ENCODE assay signal across 19 cellular contexts in genomic region chr7:105512415-105512814, GRCh38. TPM values are rescaled to one million over a fixed set of nuclear protein-coding genes. Genes with fewer than 3 reads are reported as not detected.
DNase-seq lines count a peak whose midpoint lies in the region; ATAC-seq, FAIRE-seq and TF ChIP-seq lines count a peak whose summit lies in the region.
"Had no signal": no experiment of that assay in that cellular context is flagged by ENCODE, and none has a peak within 500 bp of the region (broad histone marks: within the 10 kb centered on the region; RNA-seq: fewer than 3 reads in every experiment).

No MANE protein-coding gene starts in this region.

- POLR2A ChIA-PET in activated naive CD8-positive, alpha-beta T cell treated with anti-CD3 and anti-CD28 coated beads, Interleukin-2, amount 10 ng/mL, durations not matched to agents 7 days and 5 days (lab: Charles Lee): no interaction called here

- no peaks in the 10 kb centered on the region for H3K9me3 Mint-ChIP-seq in activated naive CD4-positive, alpha-beta T cell treated with anti-CD3 and anti-CD28 coated beads, Interleukin-2, amount 50 U/mL, for 24 hours
- no peaks in the 10 kb centered on the region for H3K9me3 Mint-ChIP-seq in activated naive CD8-positive, alpha-beta T cell treated with anti-CD3 and anti-CD28 coated beads, Interleukin-2, amount 10 ng/mL, durations not matched to agents 7 days and 5 days
- H3K9me3 Mint-ChIP-seq: immature natural killer cell had no signal

- H3K27me3 ChIP-seq in small intestine (ENCODE audit: control insufficient read depth in 2 of 2, insufficient read depth in 2 of 2, low read length in 2 of 2) (no peaks in the 10 kb centered on the region), stomach (no peaks in the 10 kb centered on the region), HAP-1 (ENCODE audit: low read depth) (no peaks in the 10 kb centered on the region)
- H3K27me3 ChIP-seq: heart right ventricle, sigmoid colon had no signal

- no peak overlapping the region for H3K4me3 ChIP-seq in small intestine (ENCODE audit: low read depth in 1 of 2, low read length in 2 of 2)
- no peak overlapping the region for H3K4me3 ChIP-seq in stomach
- no peak overlapping the region for H3K4me3 ChIP-seq in HAP-1
- H3K4me3 ChIP-seq: heart right ventricle, sigmoid colon had no signal

- H3K4me1 ChIP-seq in small intestine (ENCODE audit: control insufficient read depth in 2 of 2, insufficient read depth in 1 of 2, low read depth in 1 of 2, low read length in 1 of 2): peaks cover 2% of the 10 kb centered on the region in 2 donors
- H3K4me1 ChIP-seq in stomach: no peaks in the 10 kb centered on the region
- no peaks in the 10 kb centered on the region for H3K4me1 ChIP-seq in HAP-1
- H3K4me1 ChIP-seq: sigmoid colon had no signal

- H3K9me3 ChIP-seq in KOPT-K1 (ENCODE audit: insufficient read depth, low read length, poor library complexity, severe bottlenecking): no peaks in the 10 kb centered on the region
- H3K9me3 ChIP-seq in small intestine (ENCODE audit: control insufficient read depth, low read depth): no peaks in the 10 kb centered on the region
- no peaks in the 10 kb centered on the region for H3K9me3 ChIP-seq in stomach
- H3K9me3 ChIP-seq in HAP-1: no peaks in the 10 kb centered on the region
- H3K9me3 ChIP-seq: heart right ventricle, sigmoid colon had no signal

- in situ Hi-C loops in HAP-1 (cut with MboI; ENCODE audit: low sequenced_read_pairs): no loop called here

- 74 to 81% (median 76%) methylated on average over 4 of the region's 4 CpGs for whole genome bisulfite sequencing in small intestine, 3 donors
- 59 to 79% (median 72%) methylated on average over 4 of the region's 4 CpGs for WGBS in stomach, 5 donors

- intact Hi-C loops in stomach (cut with DNase I; ENCODE audit: low total_unique reads): no loop called here

- H3K4me3 Mint-ChIP-seq in activated naive CD4-positive, alpha-beta T cell treated with anti-CD3 and anti-CD28 coated beads, Interleukin-2, amount 50 U/mL, for 24 hours: peak overlapping the region; percentile 31
- no peak overlapping the region for H3K4me3 Mint-ChIP-seq in activated naive CD8-positive, alpha-beta T cell treated with anti-CD3 and anti-CD28 coated beads, Interleukin-2, amount 10 ng/mL, durations not matched to agents 7 days and 5 days
- H3K4me3 Mint-ChIP-seq: immature natural killer cell had no signal

- peaks cover 25% of the 10 kb centered on the region for H3K36me3 ChIP-seq in KOPT-K1 (ENCODE audit: insufficient read depth, low read length)
- H3K36me3 ChIP-seq in small intestine (ENCODE audit: control insufficient read depth in 2 of 2, insufficient read depth in 2 of 2, low read length in 2 of 2): no peaks in the 10 kb centered on the region
- H3K36me3 ChIP-seq in stomach: peaks cover 3 to 15% (median 11%) of the 10 kb centered on the region in 4 donors
- peaks cover 41% of the 10 kb centered on the region for H3K36me3 ChIP-seq in HAP-1 (replicated peaks)

- peak overlapping the region; percentile 76 for H3K27ac Mint-ChIP-seq in activated naive CD4-positive, alpha-beta T cell treated with anti-CD3 and anti-CD28 coated beads, Interleukin-2, amount 50 U/mL, for 24 hours
- peak overlapping the region; percentile 75 for H3K27ac Mint-ChIP-seq in activated naive CD8-positive, alpha-beta T cell treated with anti-CD3 and anti-CD28 coated beads, Interleukin-2, amount 10 ng/mL, durations not matched to agents 7 days and 5 days

- no peak for TF ChIP-seq EP300 in stomach (IDR thresholded peaks at IDR 0.05)

- no peak for TF ChIP-seq CTCF in stomach (IDR thresholded peaks at IDR 0.05)

- no peak for FAIRE-seq in small intestine (lab: Jason Lieb, UNC)

- no peaks in the 10 kb centered on the region for H3K27me3 Mint-ChIP-seq in activated naive CD4-positive, alpha-beta T cell treated with anti-CD3 and anti-CD28 coated beads, Interleukin-2, amount 50 U/mL, for 24 hours
- no peaks in the 10 kb centered on the region for H3K27me3 Mint-ChIP-seq in activated naive CD8-positive, alpha-beta T cell treated with anti-CD3 and anti-CD28 coated beads, Interleukin-2, amount 10 ng/mL, durations not matched to agents 7 days and 5 days

- no peak for DNase-seq in activated naive CD4-positive, alpha-beta T cell (lab: John Stamatoyannopoulos, UW)
- no peak for DNase-seq in activated naive CD8-positive, alpha-beta T cell treated with anti-CD3 and anti-CD28 coated beads, Interleukin-2, amount 10 ng/mL, durations not matched to agents 7 days and 5 days
- no peak for DNase-seq in stimulated activated naive CD8-positive, alpha-beta T cell treated with anti-CD3 and anti-CD28 coated beads, Interleukin-15, Interleukin-2, amounts not matched to agents 100 U/mL and 50 U/mL, for 24 hours
- DNase-seq in small intestine (no peak), stomach (no peak), HAP-1 (ENCODE audit: low spot score in 2 of 2) (no peak)
- DNase-seq: activated CD4-positive, CD25-positive, alpha-beta regulatory T cell treated with anti-CD3 and anti-CD28 coated beads, Interleukin-2, amount 50 U/mL, for 72 hours; GDM1; heart right ventricle; immature natural killer cell; Karpas-422; NCI-H1105 treated with DMSO at 0.1 percent for 48 hours; NCI-H526; Right ventricle myocardium superior; sigmoid colon; stimulated activated CD4-positive, alpha-beta T cell treated with anti-CD3 and anti-CD28 coated beads, Interleukin-2, amount 100 ng/mL, for 24 hours; substantia nigra had no signal

- TF ChIP-seq POLR2A in stomach (IDR thresholded peaks at IDR 0.05): no peak

- peaks cover 11% of the 10 kb centered on the region for H3K36me3 Mint-ChIP-seq in activated naive CD4-positive, alpha-beta T cell treated with anti-CD3 and anti-CD28 coated beads, Interleukin-2, amount 50 U/mL, for 24 hours
- H3K36me3 Mint-ChIP-seq in activated naive CD8-positive, alpha-beta T cell treated with anti-CD3 and anti-CD28 coated beads, Interleukin-2, amount 10 ng/mL, durations not matched to agents 7 days and 5 days: peaks cover 6% of the 10 kb centered on the region

- no peak for ATAC-seq in activated naive CD8-positive, alpha-beta T cell treated with anti-CD3 and anti-CD28 coated beads, Interleukin-2, amount 10 ng/mL, durations not matched to agents 7 days and 5 days (ENCODE audit: low read depth)
- peak; percentile 38 for ATAC-seq in stimulated activated naive CD8-positive, alpha-beta T cell treated with anti-CD3 and anti-CD28 coated beads, Interleukin-15, Interleukin-2, amounts not matched to agents 100 U/mL and 50 U/mL, for 24 hours
- ATAC-seq: heart right ventricle had no signal

- H3K27ac ChIP-seq in KOPT-K1 (ENCODE audit: low read depth, low read length, poor library complexity, severe bottlenecking): peak overlapping the region; percentile 40
- H3K27ac ChIP-seq in small intestine (ENCODE audit: low read depth in 1 of 2, low read length in 1 of 2): no peak overlapping the region
- no peak overlapping the region for H3K27ac ChIP-seq in stomach
- H3K27ac ChIP-seq: heart right ventricle, sigmoid colon had no signal

- peaks cover 27% of the 10 kb centered on the region for H3K4me1 Mint-ChIP-seq in activated naive CD4-positive, alpha-beta T cell treated with anti-CD3 and anti-CD28 coated beads, Interleukin-2, amount 50 U/mL, for 24 hours
- peaks cover 16% of the 10 kb centered on the region for H3K4me1 Mint-ChIP-seq in activated naive CD8-positive, alpha-beta T cell treated with anti-CD3 and anti-CD28 coated beads, Interleukin-2, amount 10 ng/mL, durations not matched to agents 7 days and 5 days
- H3K4me1 Mint-ChIP-seq: immature natural killer cell had no signal

RNA-seq across cellular contexts. Expression of gene PUS7, which starts 9.7 kb away (rescaled TPM):
- total RNA-seq in activated naive CD8-positive, alpha-beta T cell treated with anti-CD3 and anti-CD28 coated beads, Interleukin-2, amount 10 ng/mL, durations not matched to agents 7 days and 5 days: 1 to 10 TPM; 8.2 to 9.0 TPM
- 1 to 10 TPM; 1.3 to 7.1 (median 1.6) TPM for polyA plus RNA-seq in small intestine
- total RNA-seq in stomach: 10 to 100 TPM in 4 of 5 donors, under 1 TPM in 1; 0.58 to 24.2 (median 16.1) TPM
- polyA plus RNA-seq in stomach: 1 to 10 TPM; 3.5 to 5.5 (median 4.6) TPM

RNA-seq across cellular contexts. Expression of gene RINT1, which starts 19.6 kb away (rescaled TPM):
- 10 to 100 TPM; 22.0 to 25.5 TPM for total RNA-seq in activated naive CD8-positive, alpha-beta T cell treated with anti-CD3 and anti-CD28 coated beads, Interleukin-2, amount 10 ng/mL, durations not matched to agents 7 days and 5 days
- polyA plus RNA-seq in small intestine (10 to 100 TPM in 1 of 3 donors, 1 to 10 TPM in 2; 9.3 to 11.6 (median 9.8) TPM), stomach (10 to 100 TPM in 1 of 3 donors, 1 to 10 TPM in 2; 8.7 to 11.2 (median 8.9) TPM)
- total RNA-seq in stomach: 10 to 100 TPM in 3 of 5 donors, 1 to 10 TPM in 2; 4.9 to 79.4 (median 15.8) TPM
